ENCODE assay signal across 8 cellular contexts in genomic region chr12:105331805-105332251, GRCh38. TPM values are rescaled to one million over a fixed set of nuclear protein-coding genes. Genes with fewer than 3 reads are reported as not detected.
DNase-seq lines count a peak whose midpoint lies in the region; ATAC-seq and TF ChIP-seq lines count a peak whose summit lies in the region.

No MANE protein-coding gene starts in this region.

- H3K4me2 ChIP-seq in OCI-LY1 (ENCODE audit: low read length) (peak overlapping the region; percentile 81), osteoblast (ENCODE audit: insufficient read depth, low read length) (peak overlapping the region; percentile 88)

- peak overlapping the region; percentile 79 for H3K4me3 ChIP-seq in GM08714 (ENCODE audit: low read length)
- peak overlapping the region; percentile 81 for H3K4me3 ChIP-seq in OCI-LY1 (ENCODE audit: low read depth, low read length, poor library complexity, severe bottlenecking)
- H3K4me3 ChIP-seq in choroid plexus epithelial cell (ENCODE audit: low read depth, low read length) = peak overlapping the region; percentile 74
- H3K4me3 ChIP-seq in osteoblast (ENCODE audit: insufficient read depth, low read length) = peak overlapping the region; percentile 83

- DNase-seq in choroid plexus epithelial cell (ENCODE audit: low read depth) = no peak
- DNase-seq in osteoblast (ENCODE audit: insufficient read length, low spot score, missing footprints) = no peak
- DNase-seq in HPDE6-E6E7 (ENCODE audit: extremely low spot score) = no peak

- H2AFZ ChIP-seq in OCI-LY1 (ENCODE audit: low read length) (no peak overlapping the region), osteoblast (ENCODE audit: low read length) (peak overlapping the region; percentile 40)

- H3K36me3 ChIP-seq in OCI-LY1 (ENCODE audit: insufficient read depth, low read length) (no peaks in the 10 kb centered on the region), osteoblast (ENCODE audit: insufficient read depth, low read length) (no peaks in the 10 kb centered on the region)

- H4K20me1 ChIP-seq in OCI-LY1 (ENCODE audit: insufficient read depth, low read length) = no peaks in the 10 kb centered on the region
- no peaks in the 10 kb centered on the region for H4K20me1 ChIP-seq in osteoblast (ENCODE audit: insufficient read depth, low read length)

- H3K79me2 ChIP-seq in OCI-LY1 (ENCODE audit: insufficient read depth, low read length) = no peaks in the 10 kb centered on the region
- H3K79me2 ChIP-seq in osteoblast (ENCODE audit: insufficient read depth, low read length) = peaks cover 57% of the 10 kb centered on the region

- H3K4me1 ChIP-seq in OCI-LY1 (ENCODE audit: insufficient read depth, low read length, severe bottlenecking) (peaks cover 35% of the 10 kb centered on the region), osteoblast (ENCODE audit: insufficient read depth, low read length) (peaks cover 52% of the 10 kb centered on the region)

- TF ChIP-seq CTCF in OCI-LY1 (IDR thresholded peaks at IDR 0.05; ENCODE audit: low read length) = no peak
- TF ChIP-seq CTCF in choroid plexus epithelial cell (conservative IDR thresholded peaks at IDR 0.05; ENCODE audit: low read depth, low read length) = no peak
- TF ChIP-seq CTCF in osteoblast (IDR thresholded peaks at IDR 0.05; ENCODE audit: extremely low read depth, low read depth, low read length) = no peak

- peak overlapping the region; percentile 76; the same call in 1 of the 2 replicates for H3K9ac ChIP-seq in OCI-LY1 (ENCODE audit: low read length)

- no peaks in the 10 kb centered on the region for H3K9me3 ChIP-seq in OCI-LY1 (ENCODE audit: low read length)
- no peaks in the 10 kb centered on the region for H3K9me3 ChIP-seq in osteoblast (ENCODE audit: low read depth, low read length)

- H3K27me3 ChIP-seq in OCI-LY1 (ENCODE audit: insufficient read depth, low read length) (no peaks in the 10 kb centered on the region), osteoblast (ENCODE audit: insufficient read depth, low read length) (no peaks in the 10 kb centered on the region)

- no peak for ATAC-seq in HG03139 (IDR thresholded peaks at IDR 0.05; ENCODE audit: unreplicated experiment)
- ATAC-seq in HG03571 (IDR thresholded peaks at IDR 0.05; ENCODE audit: unreplicated experiment) = no peak
- no peak for ATAC-seq in HG03097 (IDR thresholded peaks at IDR 0.05; ENCODE audit: low FRiP score, unreplicated experiment)

- no peaks in the 10 kb centered on the region for H3K9me2 ChIP-seq in OCI-LY1 (ENCODE audit: low read depth, low read length)

- H3K27ac ChIP-seq in OCI-LY1 (ENCODE audit: low read depth, low read length, poor library complexity, severe bottlenecking) = peak overlapping the region; percentile 53
- peak overlapping the region; percentile 75 for H3K27ac ChIP-seq in osteoblast (ENCODE audit: low read depth, low read length)

- no peaks in the 10 kb centered on the region for H3F3A ChIP-seq in OCI-LY1 (ENCODE audit: insufficient read depth, low read length)

RNA-seq across cellular contexts. Expression of gene C12orf75, which starts 1.3 kb away (rescaled TPM):
- total RNA-seq in osteoblast = 48.5 and 58.0 TPM in 2 replicates
